Comparison of ENCODE assay signal across 1 cellular context in the genomic region with DNA sequence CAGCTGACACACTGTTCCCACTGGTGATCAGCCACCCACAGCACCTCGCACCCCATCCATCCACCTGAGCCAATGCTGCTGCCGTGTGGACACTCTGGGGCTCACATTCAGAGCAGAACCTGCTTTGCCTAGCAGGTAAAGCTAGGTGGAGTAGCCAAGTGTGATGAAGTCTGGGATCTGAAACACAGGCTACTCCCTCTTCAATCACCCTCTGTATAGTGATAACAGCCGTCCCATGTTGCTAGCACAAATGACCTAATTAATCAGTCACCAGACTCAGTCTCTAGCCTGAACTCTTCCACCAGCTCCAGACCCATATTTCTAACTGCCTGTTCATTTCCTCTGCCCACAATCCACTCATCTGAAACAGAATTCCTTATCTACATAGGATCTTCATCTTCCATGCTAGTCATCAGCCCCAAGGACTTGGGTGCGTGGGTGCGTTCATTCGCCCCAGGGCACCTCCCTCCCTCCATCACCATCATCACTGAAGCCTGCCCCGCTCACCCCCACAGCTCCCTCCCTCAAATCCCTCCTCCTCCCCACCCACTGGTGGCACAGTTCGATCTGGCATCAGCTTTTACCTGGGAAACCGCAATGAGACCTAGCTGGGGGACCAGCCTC.
TF ChIP-seq lines count a peak whose summit lies in the region.

No MANE protein-coding gene starts in this region.

TF ChIP-seq in IMR-90, 13 proteins besides CTCF, POLR2A, EP300 and RAD21:
- TF ChIP-seq, protein P1, sequence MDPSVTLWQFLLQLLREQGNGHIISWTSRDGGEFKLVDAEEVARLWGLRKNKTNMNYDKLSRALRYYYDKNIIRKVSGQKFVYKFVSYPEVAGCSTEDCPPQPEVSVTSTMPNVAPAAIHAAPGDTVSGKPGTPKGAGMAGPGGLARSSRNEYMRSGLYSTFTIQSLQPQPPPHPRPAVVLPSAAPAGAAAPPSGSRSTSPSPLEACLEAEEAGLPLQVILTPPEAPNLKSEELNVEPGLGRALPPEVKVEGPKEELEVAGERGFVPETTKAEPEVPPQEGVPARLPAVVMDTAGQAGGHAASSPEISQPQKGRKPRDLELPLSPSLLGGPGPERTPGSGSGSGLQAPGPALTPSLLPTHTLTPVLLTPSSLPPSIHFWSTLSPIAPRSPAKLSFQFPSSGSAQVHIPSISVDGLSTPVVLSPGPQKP (IDR thresholded peaks at IDR 0.05; ENCODE audit: borderline replicate concordance, low read depth, low read length) = no peak
- TF ChIP-seq MAFK (IDR thresholded peaks at IDR 0.05; ENCODE audit: low read depth, low read length) (no peak), RCOR1 (IDR thresholded peaks at IDR 0.05; ENCODE audit: insufficient replicate concordance, low read length) (no peak), FOS (IDR thresholded peaks at IDR 0.05; ENCODE audit: low read depth, low read length) (no peak)
- TF ChIP-seq, protein P2, sequence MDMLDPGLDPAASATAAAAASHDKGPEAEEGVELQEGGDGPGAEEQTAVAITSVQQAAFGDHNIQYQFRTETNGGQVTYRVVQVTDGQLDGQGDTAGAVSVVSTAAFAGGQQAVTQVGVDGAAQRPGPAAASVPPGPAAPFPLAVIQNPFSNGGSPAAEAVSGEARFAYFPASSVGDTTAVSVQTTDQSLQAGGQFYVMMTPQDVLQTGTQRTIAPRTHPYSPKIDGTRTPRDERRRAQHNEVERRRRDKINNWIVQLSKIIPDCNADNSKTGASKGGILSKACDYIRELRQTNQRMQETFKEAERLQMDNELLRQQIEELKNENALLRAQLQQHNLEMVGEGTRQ (IDR thresholded peaks at IDR 0.05; ENCODE audit: low read depth, low read length) = no peak
